2 cellular contexts compared by ENCODE assay signal in genomic region chr2:133266075-133266925, GRCh38.
TF ChIP-seq lines count a peak whose summit lies in the region.

No MANE protein-coding gene starts in this region.

TF ChIP-seq in Ishikawa, 13 proteins besides CTCF, POLR2A, EP300 and RAD21:
- TF ChIP-seq CEBPB (IDR thresholded peaks at IDR 0.05) (no peak), ZBTB7A (IDR thresholded peaks at IDR 0.05; ENCODE audit: low read depth) (peak; percentile 36), TEAD4 (IDR thresholded peaks at IDR 0.05) (no peak), TAF1 (IDR thresholded peaks at IDR 0.05; ENCODE audit: low read depth) (no peak)
- TF ChIP-seq, protein P1, sequence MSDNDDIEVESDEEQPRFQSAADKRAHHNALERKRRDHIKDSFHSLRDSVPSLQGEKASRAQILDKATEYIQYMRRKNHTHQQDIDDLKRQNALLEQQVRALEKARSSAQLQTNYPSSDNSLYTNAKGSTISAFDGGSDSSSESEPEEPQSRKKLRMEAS (IDR thresholded peaks at IDR 0.05), result 0 out of 2 replicates have a peak, but pooled peaks have one; percentile 36

TF ChIP-seq in H1, 55 proteins besides CTCF, POLR2A, EP300 and RAD21:
- TF ChIP-seq SUZ12 (IDR thresholded peaks at IDR 0.05; ENCODE audit: low read length) (0 out of 2 replicates have a peak, but pooled peaks have one; percentile 8), ATF3 (IDR thresholded peaks at IDR 0.05; ENCODE audit: insufficient read depth, low read depth, low read length) (no peak), ASH2L (IDR thresholded peaks at IDR 0.05; ENCODE audit: low read length) (peak; percentile 43), POLR2AphosphoS5 (IDR thresholded peaks at IDR 0.05; ENCODE audit: low read depth, low read length) (no peak), ZNF274 (IDR thresholded peaks at IDR 0.05; ENCODE audit: borderline replicate concordance, extremely low read depth, low read length) (no peak), HDAC6 (IDR thresholded peaks at IDR 0.05; ENCODE audit: low read depth, low read length) (no peak), KDM5A (IDR thresholded peaks at IDR 0.05; ENCODE audit: low read length) (no peak), RXRA (IDR thresholded peaks at IDR 0.05; ENCODE audit: insufficient read depth, low read depth, low read length) (0 out of 2 replicates have a peak, but pooled peaks have one; percentile 68), BCL11A (IDR thresholded peaks at IDR 0.05; ENCODE audit: low read depth in 2 of 2, low read length in 2 of 2) (no peak), KDM4A (IDR thresholded peaks at IDR 0.05; ENCODE audit: low read depth, low read length, severe bottlenecking) (peak; percentile 66), HDAC2 (IDR thresholded peaks at IDR 0.05; ENCODE audit: borderline replicate concordance in 1 of 2, low read depth in 2 of 2, low read length in 2 of 2) (peak in 1 of 2 experiments; percentile 68; a peak in 1 of 4 replicates), SRF (IDR thresholded peaks at IDR 0.05; ENCODE audit: low read depth, low read length) (no peak)
- TF ChIP-seq, protein P2, sequence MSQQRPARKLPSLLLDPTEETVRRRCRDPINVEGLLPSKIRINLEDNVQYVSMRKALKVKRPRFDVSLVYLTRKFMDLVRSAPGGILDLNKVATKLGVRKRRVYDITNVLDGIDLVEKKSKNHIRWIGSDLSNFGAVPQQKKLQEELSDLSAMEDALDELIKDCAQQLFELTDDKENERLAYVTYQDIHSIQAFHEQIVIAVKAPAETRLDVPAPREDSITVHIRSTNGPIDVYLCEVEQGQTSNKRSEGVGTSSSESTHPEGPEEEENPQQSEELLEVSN (IDR thresholded peaks at IDR 0.05), result peak; percentile 59
- TF ChIP-seq, protein P1 (IDR thresholded peaks at IDR 0.05), result peak; percentile 83
